ENCODE assay signal across 20 cellular contexts in genomic region chr1:219965950-219966349, GRCh38. TPM values are rescaled to one million over a fixed set of nuclear protein-coding genes. Genes with fewer than 3 reads are reported as not detected.
DNase-seq lines count a peak whose midpoint lies in the region; ATAC-seq and TF ChIP-seq lines count a peak whose summit lies in the region.
"Had no signal": no experiment of that assay in that cellular context is flagged by ENCODE, and none has a peak within 500 bp of the region (broad histone marks: within the 10 kb centered on the region; RNA-seq: fewer than 3 reads in every experiment).

No MANE protein-coding gene starts in this region.

- POLR2A ChIA-PET in MCF 10A (lab: Yijun Ruan, JAX) (interaction anchor here (0.5 to 1.6 kb wide), 6 partner anchors 8 to 175 kb away, joined by 3 to 6 read pairs (median 3); no protein-coding TSS in a partner anchor), HEK293T (lab: Yijun Ruan, JAX) (no interaction called here), PC-9 (lab: Charles Lee; ENCODE audit: unreplicated experiment) (no interaction called here)

- in situ Hi-C loops in mammary epithelial cell (cut with MboI; ENCODE audit: low sequenced_read_pairs in 2 of 2) = no loop called here

- DNase-seq in MCF 10A (ENCODE audit: unreplicated experiment) (no peak), mammary epithelial cell (no peak), HEK293T (ENCODE audit: extremely low spot score) (no peak), PC-9 (no peak), NCI-H82 treated with DMSO at 0.1 percent for 48 hours (lab: John Stamatoyannopoulos, UW; ENCODE audit: unreplicated experiment) (no peak)
- DNase-seq: CD4-positive, CD25-positive, alpha-beta regulatory T cell; CD8-positive, alpha-beta memory T cell; DMS53; DMS79 treated with DMSO at 0.1 percent for 48 hours; GM23248; H7; HCEC 1CT; HFFc6 had no signal

- H2AFZ ChIP-seq in mammary epithelial cell (ENCODE audit: low read depth, low read length) (no peak overlapping the region), PC-9 (no peak overlapping the region)
- H2AFZ ChIP-seq: GM23248 had no signal

- H3K9me3 Mint-ChIP-seq in MCF 10A (ENCODE audit: unreplicated experiment) = peaks cover 8% of the 10 kb centered on the region
- H3K9me3 Mint-ChIP-seq: CD4-positive, CD25-positive, alpha-beta regulatory T cell; CD8-positive, alpha-beta memory T cell; HFFc6 had no signal

- WGBS in mammary epithelial cell (ENCODE audit: low coverage, missing lambda C conversion rate) = 96% methylated on average over 4 of the region's 4 CpGs

- TF ChIP-seq CTCF in MCF 10A (IDR thresholded peaks at IDR 0.05; ENCODE audit: unreplicated experiment) = no peak
- TF ChIP-seq CTCF in mammary epithelial cell (conservative IDR thresholded peaks at IDR 0.05 in 1 of 2, IDR thresholded peaks at IDR 0.05 in 1 of 2; ENCODE audit: extremely low read depth in 1 of 2, insufficient read depth in 1 of 2, low read depth in 1 of 2, low read length in 2 of 2) = no peak
- no peak for TF ChIP-seq CTCF in PC-9 (conservative IDR thresholded peaks at IDR 0.05)

- no peaks in the 10 kb centered on the region for H3K9me3 ChIP-seq in mammary epithelial cell (replicated peaks; ENCODE audit: insufficient read depth, low read length)
- no peaks in the 10 kb centered on the region for H3K9me3 ChIP-seq in PC-9 (ENCODE audit: insufficient read depth, low read depth)
- H3K9me3 ChIP-seq: BLaER1 had no signal

- no peaks in the 10 kb centered on the region for H3K9me2 ChIP-seq in PC-9 (ENCODE audit: insufficient read depth)

- H3K27ac Mint-ChIP-seq in MCF 10A (ENCODE audit: low read depth, unreplicated experiment) = no peak overlapping the region
- H3K27ac Mint-ChIP-seq: B cell; CD8-positive, alpha-beta memory T cell; HFFc6 had no signal

- H3K9ac ChIP-seq in mammary epithelial cell (ENCODE audit: insufficient read depth, low read length) = no peak overlapping the region
- H3K9ac ChIP-seq: BLaER1, GM23248 had no signal

- peaks cover 2% of the 10 kb centered on the region for H3K36me3 ChIP-seq in mammary epithelial cell (ENCODE audit: insufficient read depth, low read length)
- H3K36me3 ChIP-seq in PC-9 (ENCODE audit: low read depth) = peaks cover 22% of the 10 kb centered on the region; the same call in 1 of the 2 replicates

- peaks cover 41% of the 10 kb centered on the region for H3K36me3 Mint-ChIP-seq in MCF 10A (ENCODE audit: insufficient read depth, unreplicated experiment)

- no peaks in the 10 kb centered on the region for H3K4me1 ChIP-seq in mammary epithelial cell (ENCODE audit: insufficient read depth, low read length)
- H3K4me1 ChIP-seq in PC-9 (replicated peaks; ENCODE audit: insufficient read depth) = no peaks in the 10 kb centered on the region
- H3K4me1 ChIP-seq: BLaER1 had no signal

- no peaks in the 10 kb centered on the region for H3K27me3 Mint-ChIP-seq in MCF 10A (ENCODE audit: insufficient read depth, unreplicated experiment)
- H3K27me3 Mint-ChIP-seq: B cell; CD8-positive, alpha-beta memory T cell had no signal

- H3K27me3 ChIP-seq in mammary epithelial cell (ENCODE audit: insufficient read depth, low read length) = no peaks in the 10 kb centered on the region
- no peaks in the 10 kb centered on the region for H3K27me3 ChIP-seq in PC-9 (ENCODE audit: insufficient read depth, low read depth)
- H3K27me3 ChIP-seq: BLaER1 had no signal

- BruUV-seq in MCF 10A (replicated peaks; lab: Mats Ljungman, UMichigan) (TSS peak; percentile 7), mammary epithelial cell (replicated peaks; lab: Mats Ljungman, UMichigan) (no TSS peak), PC-9 (replicated peaks; lab: Mats Ljungman, UMichigan) (TSS peak; percentile 8)

- CTCF ChIA-PET in MCF 10A (lab: Yijun Ruan, JAX) = interaction anchor here (0.8 to 3.0 kb wide), 7 partner anchors 9 to 127 kb away, joined by 3 to 10 read pairs (median 4); no protein-coding TSS in a partner anchor
- CTCF ChIA-PET in mammary epithelial cell (lab: Charles Lee; ENCODE audit: low non-redundant PET) = interaction anchor here (0.6 kb wide), 1 partner anchor 399 kb away, joined by 3 read pairs; no protein-coding TSS in a partner anchor
- CTCF ChIA-PET in HEK293T (lab: Yijun Ruan, JAX) = no interaction called here
- CTCF ChIA-PET in PC-9 (lab: Charles Lee) = no interaction called here

- H3K4me3 ChIP-seq in mammary epithelial cell (replicated peaks in 1 of 3; ENCODE audit: insufficient read depth in 1 of 3, low read depth in 2 of 3, low read length in 3 of 3) (no peak overlapping the region), PC-9 (no peak overlapping the region)
- H3K4me3 ChIP-seq: BLaER1, GM23248 had no signal

- 0 out of 2 replicates have a peak, but pooled peaks cover 13% of the 10 kb centered on the region for H3F3A ChIP-seq in PC-9 (ENCODE audit: insufficient read depth, low read depth)

- no peaks in the 10 kb centered on the region for H3K4me1 Mint-ChIP-seq in MCF 10A (ENCODE audit: insufficient read depth, unreplicated experiment)
- H3K4me1 Mint-ChIP-seq: B cell; CD8-positive, alpha-beta memory T cell had no signal

- ATAC-seq in GM18907 (IDR thresholded peaks at IDR 0.05; ENCODE audit: unreplicated experiment) = no peak

- dilution Hi-C loops in mammary epithelial cell (cut with HindIII; ENCODE audit: low sequenced_read_pairs) = no loop called here

- H3K4me3 Mint-ChIP-seq in MCF 10A (ENCODE audit: unreplicated experiment) = no peak overlapping the region
- H3K4me3 Mint-ChIP-seq: B cell; CD4-positive, CD25-positive, alpha-beta regulatory T cell; CD8-positive, alpha-beta memory T cell; HFFc6 had no signal

- intact Hi-C loops in MCF 10A (cut with micrococcal nuclease) (no loop called here), mammary epithelial cell (cut with micrococcal nuclease) (loop anchor here (10.0 kb wide), 1 partner anchor 131 kb away; no protein-coding TSS in a partner anchor), PC-9 (cut with micrococcal nuclease; ENCODE audit: unreplicated experiment) (no loop called here)

- H3K4me2 ChIP-seq in mammary epithelial cell (ENCODE audit: insufficient read depth, low read depth, low read length) (no peak overlapping the region), PC-9 (no peak overlapping the region)
- H3K4me2 ChIP-seq: BLaER1 had no signal

- H3K27ac ChIP-seq in mammary epithelial cell (ENCODE audit: insufficient read depth, low read depth, low read length) (no peak overlapping the region), PC-9 (no peak overlapping the region)
- H3K27ac ChIP-seq: 22Rv1, BLaER1, C4-2B, GM23248 had no signal

- H3K79me2 ChIP-seq in mammary epithelial cell (ENCODE audit: insufficient read depth, low read length) (no peaks in the 10 kb centered on the region), PC-9 (ENCODE audit: low read depth) (no peaks in the 10 kb centered on the region)

- H4K20me1 ChIP-seq in mammary epithelial cell (ENCODE audit: insufficient read depth, low read length) = no peaks in the 10 kb centered on the region
- H4K20me1 ChIP-seq in PC-9 (ENCODE audit: insufficient read depth) = no peaks in the 10 kb centered on the region; the same call in 1 of the 2 replicates
- H4K20me1 ChIP-seq: BLaER1 had no signal

TF ChIP-seq in HEK293T, 16 proteins besides CTCF, POLR2A, EP300 and RAD21:
- TF ChIP-seq CTBP1 (IDR thresholded peaks at IDR 0.05; ENCODE audit: borderline replicate concordance) (no peak), LEF1 (IDR thresholded peaks at IDR 0.05; ENCODE audit: borderline replicate concordance) (no peak), NFRKB (IDR thresholded peaks at IDR 0.05) (no peak), L3MBTL2 (conservative IDR thresholded peaks at IDR 0.05) (no peak)
- TF ChIP-seq, protein P1, sequence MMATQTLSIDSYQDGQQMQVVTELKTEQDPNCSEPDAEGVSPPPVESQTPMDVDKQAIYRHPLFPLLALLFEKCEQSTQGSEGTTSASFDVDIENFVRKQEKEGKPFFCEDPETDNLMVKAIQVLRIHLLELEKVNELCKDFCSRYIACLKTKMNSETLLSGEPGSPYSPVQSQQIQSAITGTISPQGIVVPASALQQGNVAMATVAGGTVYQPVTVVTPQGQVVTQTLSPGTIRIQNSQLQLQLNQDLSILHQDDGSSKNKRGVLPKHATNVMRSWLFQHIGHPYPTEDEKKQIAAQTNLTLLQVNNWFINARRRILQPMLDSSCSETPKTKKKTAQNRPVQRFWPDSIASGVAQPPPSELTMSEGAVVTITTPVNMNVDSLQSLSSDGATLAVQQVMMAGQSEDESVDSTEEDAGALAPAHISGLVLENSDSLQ (IDR thresholded peaks at IDR 0.05) = peak; percentile 61

RNA-seq across cellular contexts. Expression of gene SLC30A10, which starts 37.6 kb away (rescaled TPM):
- total RNA-seq in MCF 10A (2022) (not detected in 2 replicates), mammary epithelial cell (not detected), PC-9 (2021) (not detected in 2 replicates)
- polyA plus RNA-seq in mammary epithelial cell = not detected
- polyA minus RNA-seq in mammary epithelial cell = not detected
- total RNA-seq: B cell; CD4-positive, CD25-positive, alpha-beta regulatory T cell; CD8-positive, alpha-beta memory T cell; Daoy; GM23248; HFFc6 had no signal
- polyA plus RNA-seq: AG04450; CD4-positive, CD25-positive, alpha-beta regulatory T cell; CD8-positive, alpha-beta memory T cell; GM23248 had no signal

Comparison
In these comparisons a context has a peak if more than half of its experiments do, and no peak if none do; other contexts are left out.
1. CTCF ChIA-PET loops: an anchor here in MCF 10A (0.8 to 3.0 kb wide) and mammary epithelial cell (0.6 kb wide); none called in HEK293T and PC-9.